ENCODE assay signal across 1 cellular context in the genomic region with DNA sequence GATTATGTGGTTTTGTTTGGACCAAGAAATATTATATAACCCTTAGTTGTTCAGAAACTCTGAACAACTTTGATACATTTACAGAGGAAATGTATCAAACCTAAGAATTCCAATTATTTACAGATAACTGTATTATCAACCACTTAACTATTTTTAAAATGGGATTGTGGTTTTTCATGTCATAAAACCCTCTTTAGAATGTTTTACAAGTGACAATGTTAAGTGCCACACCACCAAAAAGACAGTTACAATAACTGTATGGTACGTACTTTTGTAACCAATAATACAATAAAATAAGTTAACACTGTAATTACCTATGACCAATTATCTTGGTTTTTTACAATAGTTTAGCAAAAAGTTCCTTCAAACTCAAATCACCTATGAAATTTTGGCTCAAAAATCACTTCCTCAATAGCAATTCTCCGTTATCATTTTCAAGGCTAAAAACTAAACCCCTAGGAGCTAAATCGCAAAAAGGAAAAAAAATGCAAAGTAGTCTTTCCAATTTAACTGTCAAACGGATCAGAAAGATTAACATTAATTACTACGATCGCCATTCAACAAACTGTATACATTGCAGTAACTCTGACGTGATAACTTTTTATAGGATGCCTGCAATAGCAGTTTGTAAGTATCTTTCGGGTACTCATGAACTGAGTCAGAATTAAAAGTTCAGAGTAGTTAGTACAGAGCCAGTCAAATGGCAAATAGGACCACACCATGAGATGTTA.
TF ChIP-seq lines count a peak whose summit lies in the region.

No MANE protein-coding gene starts in this region.

TF ChIP-seq in A549, 52 proteins besides CTCF, POLR2A, EP300 and RAD21 (continued from another document):
- TF ChIP-seq, protein P1, sequence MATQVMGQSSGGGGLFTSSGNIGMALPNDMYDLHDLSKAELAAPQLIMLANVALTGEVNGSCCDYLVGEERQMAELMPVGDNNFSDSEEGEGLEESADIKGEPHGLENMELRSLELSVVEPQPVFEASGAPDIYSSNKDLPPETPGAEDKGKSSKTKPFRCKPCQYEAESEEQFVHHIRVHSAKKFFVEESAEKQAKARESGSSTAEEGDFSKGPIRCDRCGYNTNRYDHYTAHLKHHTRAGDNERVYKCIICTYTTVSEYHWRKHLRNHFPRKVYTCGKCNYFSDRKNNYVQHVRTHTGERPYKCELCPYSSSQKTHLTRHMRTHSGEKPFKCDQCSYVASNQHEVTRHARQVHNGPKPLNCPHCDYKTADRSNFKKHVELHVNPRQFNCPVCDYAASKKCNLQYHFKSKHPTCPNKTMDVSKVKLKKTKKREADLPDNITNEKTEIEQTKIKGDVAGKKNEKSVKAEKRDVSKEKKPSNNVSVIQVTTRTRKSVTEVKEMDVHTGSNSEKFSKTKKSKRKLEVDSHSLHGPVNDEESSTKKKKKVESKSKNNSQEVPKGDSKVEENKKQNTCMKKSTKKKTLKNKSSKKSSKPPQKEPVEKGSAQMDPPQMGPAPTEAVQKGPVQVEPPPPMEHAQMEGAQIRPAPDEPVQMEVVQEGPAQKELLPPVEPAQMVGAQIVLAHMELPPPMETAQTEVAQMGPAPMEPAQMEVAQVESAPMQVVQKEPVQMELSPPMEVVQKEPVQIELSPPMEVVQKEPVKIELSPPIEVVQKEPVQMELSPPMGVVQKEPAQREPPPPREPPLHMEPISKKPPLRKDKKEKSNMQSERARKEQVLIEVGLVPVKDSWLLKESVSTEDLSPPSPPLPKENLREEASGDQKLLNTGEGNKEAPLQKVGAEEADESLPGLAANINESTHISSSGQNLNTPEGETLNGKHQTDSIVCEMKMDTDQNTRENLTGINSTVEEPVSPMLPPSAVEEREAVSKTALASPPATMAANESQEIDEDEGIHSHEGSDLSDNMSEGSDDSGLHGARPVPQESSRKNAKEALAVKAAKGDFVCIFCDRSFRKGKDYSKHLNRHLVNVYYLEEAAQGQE (IDR thresholded peaks at IDR 0.05): no peak
- TF ChIP-seq HDAC2 (IDR thresholded peaks at IDR 0.05): no peak
